9 cellular contexts compared by ENCODE assay signal in genomic region chr20:41173161-41173721, GRCh38. TPM values are rescaled to one million over a fixed set of nuclear protein-coding genes. Genes with fewer than 3 reads are reported as not detected.
DNase-seq lines count a peak whose midpoint lies in the region; ATAC-seq and TF ChIP-seq lines count a peak whose summit lies in the region.
"Had no signal": no experiment of that assay in that cellular context is flagged by ENCODE, and none has a peak within 500 bp of the region (broad histone marks: within the 10 kb centered on the region; RNA-seq: fewer than 3 reads in every experiment).

No MANE protein-coding gene starts in this region.

- H3K9me3 Mint-ChIP-seq in nephron: no peaks in the 10 kb centered on the region
- H3K9me3 Mint-ChIP-seq in stimulated activated naive B cell treated with anti-CD40 and anti-IgM and Interleukin-4, amounts not matched to agents 10 μg/mL and 1 μg/mL and 100 μg/mL, for 72 hours: no peaks in the 10 kb centered on the region
- H3K9me3 Mint-ChIP-seq: dendritic cell treated with granulocyte-macrophage colony-stimulating factor and Interleukin-4, amounts not matched to agents 40 ng/mL and 50 ng/mL, for 4 days had no signal

- H3K9me3 ChIP-seq in fibroblast of lung (ENCODE audit: control insufficient read depth, insufficient read depth, low read depth, low read length): no peaks in the 10 kb centered on the region

- peaks cover 8% of the 10 kb centered on the region for H3K27me3 ChIP-seq in HL-60 (ENCODE audit: insufficient read depth, poor library complexity, severe bottlenecking)
- H3K27me3 ChIP-seq in fibroblast of lung (ENCODE audit: control insufficient read depth, insufficient read depth, low read length): no peaks in the 10 kb centered on the region

- H4K20me1 ChIP-seq in fibroblast of lung (ENCODE audit: control insufficient read depth, extremely low read depth, insufficient read depth, low read length): no peaks in the 10 kb centered on the region

- DNase-seq in DMS53 treated with DMSO at 0.1 percent for 48 hours (lab: John Stamatoyannopoulos, UW; ENCODE audit: unreplicated experiment) (peak; percentile 44), HL-60 (ENCODE audit: low read depth in 1 of 2, low spot score in 1 of 2) (peak; percentile 41 to 62), OCI-M1 (lab: John Stamatoyannopoulos, UW) (peak; percentile 77), fibroblast of lung (ENCODE audit: low read depth in 2 of 2) (peak; percentile 52 to 95)
- DNase-seq in activated T-cell treated with anti-CD3 and anti-CD28 coated beads, Interleukin-2, amount 50 U/mL, for 48 hours: peak; percentile 79
- DNase-seq in stimulated activated naive B cell treated with anti-CD40 and anti-IgM and Interleukin-4, amounts not matched to agents 10 μg/mL and 1 μg/mL and 100 μg/mL, for 72 hours: peak; percentile 41

- peaks cover 21% of the 10 kb centered on the region for H3K36me3 ChIP-seq in fibroblast of lung (ENCODE audit: control insufficient read depth, insufficient read depth, low read length)

- no peak overlapping the region for H3K4me3 Mint-ChIP-seq in nephron
- H3K4me3 Mint-ChIP-seq in stimulated activated naive B cell treated with anti-CD40 and anti-IgM and Interleukin-4, amounts not matched to agents 10 μg/mL and 1 μg/mL and 100 μg/mL, for 72 hours: no peak overlapping the region
- H3K4me3 Mint-ChIP-seq: dendritic cell treated with granulocyte-macrophage colony-stimulating factor and Interleukin-4, amounts not matched to agents 40 ng/mL and 50 ng/mL, for 4 days had no signal

- H3K79me2 ChIP-seq in fibroblast of lung (ENCODE audit: control insufficient read depth, insufficient read depth, low read length): peaks cover 3% of the 10 kb centered on the region

- no peak overlapping the region for H3K9ac ChIP-seq in fibroblast of lung (ENCODE audit: insufficient read depth, low read length)

- H3K4me3 ChIP-seq in HL-60 (replicated peaks; ENCODE audit: insufficient read depth, low read length) (no peak overlapping the region), fibroblast of lung (replicated peaks in 1 of 4; ENCODE audit: control extremely low read depth in 1 of 4, insufficient read depth in 1 of 4, low read depth in 3 of 4, low read length in 4 of 4) (no peak overlapping the region)

- peaks cover 23% of the 10 kb centered on the region for H3K4me1 ChIP-seq in fibroblast of lung (ENCODE audit: control insufficient read depth, extremely low read depth, insufficient read depth, low read length)

- H3K27me3 Mint-ChIP-seq in nephron (ENCODE audit: low read depth): no peaks in the 10 kb centered on the region
- peaks cover 0 to 10% of the 10 kb centered on the region in 2 donors for H3K27me3 Mint-ChIP-seq in stimulated activated naive B cell treated with anti-CD40 and anti-IgM and Interleukin-4, amounts not matched to agents 10 μg/mL and 1 μg/mL and 100 μg/mL, for 72 hours

- H3K27ac Mint-ChIP-seq in nephron: peak overlapping the region; percentile 33 to 78 (median 70)
- peak overlapping the region; percentile 87 for H3K27ac Mint-ChIP-seq in stimulated activated naive B cell treated with anti-CD40 and anti-IgM and Interleukin-4, amounts not matched to agents 10 μg/mL and 1 μg/mL and 100 μg/mL, for 72 hours
- H3K27ac Mint-ChIP-seq: dendritic cell treated with granulocyte-macrophage colony-stimulating factor and Interleukin-4, amounts not matched to agents 40 ng/mL and 50 ng/mL, for 4 days had no signal

- peak; percentile 89 for ATAC-seq in stimulated activated naive B cell treated with anti-CD40 and anti-IgM and Interleukin-4, amounts not matched to agents 10 μg/mL and 1 μg/mL and 100 μg/mL, for 72 hours (replicated peaks)
- ATAC-seq in HG03565 (IDR thresholded peaks at IDR 0.05; ENCODE audit: unreplicated experiment): no peak

- H3K4me2 ChIP-seq in fibroblast of lung (ENCODE audit: extremely low read depth, insufficient read depth, low read length): no peak overlapping the region

- TF ChIP-seq CTCF in HL-60 (IDR thresholded peaks at IDR 0.05; ENCODE audit: insufficient read depth, low read length) (peak; percentile 90), fibroblast of lung (conservative IDR thresholded peaks at IDR 0.05 in 1 of 2, IDR thresholded peaks at IDR 0.05 in 1 of 2; ENCODE audit: low read depth in 1 of 2, low read length in 2 of 2) (peak; percentile 92 to 94), nephron (IDR thresholded peaks at IDR 0.05; ENCODE audit: unreplicated experiment in 3 of 3) (peak; percentile 90 to 94 (median 93))

- H2AFZ ChIP-seq in fibroblast of lung (ENCODE audit: low read length): no peak overlapping the region

- peaks cover 87% of the 10 kb centered on the region for H3K36me3 Mint-ChIP-seq in nephron (ENCODE audit: low read depth)
- H3K36me3 Mint-ChIP-seq in stimulated activated naive B cell treated with anti-CD40 and anti-IgM and Interleukin-4, amounts not matched to agents 10 μg/mL and 1 μg/mL and 100 μg/mL, for 72 hours: peaks cover 58 to 77% of the 10 kb centered on the region in 2 donors

- H3K27ac ChIP-seq in HL-60 (replicated peaks) (no peak overlapping the region), fibroblast of lung (ENCODE audit: insufficient read depth, low read length) (peak overlapping the region; percentile 9)

- H3K4me1 Mint-ChIP-seq in nephron: peaks cover 15% of the 10 kb centered on the region
- H3K4me1 Mint-ChIP-seq in stimulated activated naive B cell treated with anti-CD40 and anti-IgM and Interleukin-4, amounts not matched to agents 10 μg/mL and 1 μg/mL and 100 μg/mL, for 72 hours: peaks cover under 1 to 5% of the 10 kb centered on the region in 2 donors

RNA-seq across cellular contexts. Expression of gene PLCG1, which starts 35.9 kb away (rescaled TPM):
- total RNA-seq in fibroblast of lung: 63.9 and 86.2 TPM in 2 replicates
- polyA plus RNA-seq in fibroblast of lung: 24.5 and 27.6 TPM in 2 replicates
- 33.8 and 34.2 TPM in 2 replicates for polyA plus RNA-seq in fibroblast of lung (2012)
- polyA minus RNA-seq in fibroblast of lung (ENCODE audit: low replicate concordance): 162 and 174 TPM in 2 replicates
